Comparison of ENCODE assay signal across 25 cellular contexts in the genomic region with DNA sequence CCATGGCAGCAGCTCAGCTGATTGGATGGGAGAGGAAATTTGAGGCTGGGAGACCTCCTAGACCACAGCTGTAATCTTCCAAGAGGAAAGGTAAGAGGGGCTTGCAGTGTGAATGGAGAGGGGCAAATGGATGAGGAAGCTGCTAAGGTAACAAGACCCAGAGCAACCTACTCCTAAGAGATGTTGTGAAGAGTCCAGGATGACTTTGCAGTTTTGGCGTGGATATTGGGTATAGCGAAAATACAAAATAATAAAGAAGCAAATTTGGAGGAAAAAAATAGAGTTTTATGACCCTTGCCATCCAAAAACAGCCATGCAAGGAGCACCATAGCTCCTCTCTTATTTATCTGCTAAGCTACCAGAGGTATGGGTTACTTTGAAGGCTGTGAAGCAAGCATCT.
DNase-seq lines count a peak whose midpoint lies in the region; ATAC-seq, FAIRE-seq and TF ChIP-seq lines count a peak whose summit lies in the region.
"Had no signal": no experiment of that assay in that cellular context is flagged by ENCODE, and none has a peak within 500 bp of the region (broad histone marks: within the 10 kb centered on the region; RNA-seq: fewer than 3 reads in every experiment).

No MANE protein-coding gene starts in this region.

- H3K27ac ChIP-seq in HepG2 (ENCODE audit: extremely low read length, insufficient read depth, low read length) (no peak overlapping the region), right lobe of liver (no peak overlapping the region), OCI-LY7 (ENCODE audit: low read depth, low read length, poor library complexity, severe bottlenecking) (no peak overlapping the region)
- H3K27ac ChIP-seq: 22Rv1; BLaER1 treated with 17β-estradiol and CSF1 and Interleukin-3, amounts not matched to agents 10 nM and 100 nM had no signal

- BruUV-seq in HepG2 (replicated peaks; lab: Mats Ljungman, UMichigan): no TSS peak
- BruUV-seq in OCI-LY7 (replicated peaks; lab: Mats Ljungman, UMichigan): no TSS peak

- H3K79me2 ChIP-seq in HepG2 (ENCODE audit: insufficient read depth, low read length) (no peaks in the 10 kb centered on the region), OCI-LY7 (ENCODE audit: insufficient read depth, low read depth, low read length) (no peaks in the 10 kb centered on the region)

- H3K4me1 ChIP-seq in HepG2 (ENCODE audit: insufficient read depth, low read length) (no peaks in the 10 kb centered on the region), right lobe of liver (no peaks in the 10 kb centered on the region), OCI-LY7 (ENCODE audit: insufficient read depth, low read length, poor library complexity, severe bottlenecking) (peaks cover 49% of the 10 kb centered on the region)
- H3K4me1 ChIP-seq: BE2C had no signal

- intact Hi-C loops in HepG2 (cut with micrococcal nuclease; ENCODE audit: unreplicated experiment) (no loop called here), right lobe of liver (cut with DNase I) (no loop called here), OCI-LY7 (cut with micrococcal nuclease; ENCODE audit: unreplicated experiment) (no loop called here)

- H3K27me3 Mint-ChIP-seq in stimulated activated memory B cell treated with anti-CD40 and anti-IgM and Interleukin-4, amounts not matched to agents 10 μg/mL and 1 μg/mL and 100 μg/mL, for 72 hours: peaks cover 9% of the 10 kb centered on the region
- H3K27me3 Mint-ChIP-seq: CD4-positive, alpha-beta T cell had no signal

- H3K27ac Mint-ChIP-seq in stimulated activated memory B cell treated with anti-CD40 and anti-IgM and Interleukin-4, amounts not matched to agents 10 μg/mL and 1 μg/mL and 100 μg/mL, for 72 hours: peak overlapping the region; percentile 8
- H3K27ac Mint-ChIP-seq: CD4-positive, alpha-beta T cell; CD8-positive, alpha-beta memory T cell had no signal

- no peaks in the 10 kb centered on the region for H4K20me1 ChIP-seq in HepG2 (ENCODE audit: insufficient read depth, low read length)
- no peaks in the 10 kb centered on the region for H4K20me1 ChIP-seq in OCI-LY7 (ENCODE audit: insufficient read depth, low read length)

- H3K4me1 Mint-ChIP-seq in stimulated activated memory B cell treated with anti-CD40 and anti-IgM and Interleukin-4, amounts not matched to agents 10 μg/mL and 1 μg/mL and 100 μg/mL, for 72 hours: peaks cover 52% of the 10 kb centered on the region
- H3K4me1 Mint-ChIP-seq: CD8-positive, alpha-beta memory T cell had no signal

- TF ChIP-seq RAD21 in HepG2 (CRISPR knock-in tag; IDR thresholded peaks at IDR 0.05): no peak

- ATAC-seq in HepG2: no peak
- no peak for ATAC-seq in right lobe of liver
- ATAC-seq in stimulated activated memory B cell treated with anti-CD40 and anti-IgM and Interleukin-4, amounts not matched to agents 10 μg/mL and 1 μg/mL and 100 μg/mL, for 72 hours: no peak
- no peak for ATAC-seq in HG03432 (IDR thresholded peaks at IDR 0.05; ENCODE audit: unreplicated experiment)

- whole genome bisulfite sequencing in HepG2 (ENCODE audit: low lambda C conversion rate): 54% methylated on average over 2 of the region's 2 CpGs
- WGBS in right lobe of liver (ENCODE audit: insufficient coverage, low coverage, low lambda C conversion rate, missing lambda C conversion rate): no CpG with 5 or more reads among the region's 2 CpGs

- H3K36me3 ChIP-seq in HepG2 (replicated peaks in 1 of 2; ENCODE audit: control insufficient read depth in 1 of 2, insufficient read depth in 2 of 2, low read length in 2 of 2) (no peaks in the 10 kb centered on the region), right lobe of liver (no peaks in the 10 kb centered on the region), OCI-LY7 (ENCODE audit: insufficient read depth, low read length) (no peaks in the 10 kb centered on the region)
- H3K36me3 ChIP-seq: BE2C had no signal

- in situ Hi-C loops in HepG2 (cut with HindIII; ENCODE audit: extremely low pct_ligation_motif_present, low pct_unique_long_range_greater_than_20kb): no loop called here

- no peak for FAIRE-seq in HepG2 (lab: Jason Lieb, UNC)
- FAIRE-seq: A204.1, D721Med, GM12891, GM18507 had no signal

- H3K27me3 ChIP-seq in HepG2 (ENCODE audit: control insufficient read depth in 1 of 2, insufficient read depth in 2 of 2, low read length in 2 of 2) (no peaks in the 10 kb centered on the region), right lobe of liver (no peaks in the 10 kb centered on the region)
- H3K27me3 ChIP-seq: BE2C had no signal

- DNase-seq in HepG2 (ENCODE audit: low spot score) (no peak), right lobe of liver (no peak), OCI-LY7 (ENCODE audit: low spot score) (no peak)
- DNase-seq in activated naive CD4-positive, alpha-beta T cell treated with Interleukin-2 at 50 U/mL for 16 hours: no peak
- DNase-seq: ACHN; AML-193; BE2C; CD4-positive, alpha-beta T cell; CD8-positive, alpha-beta memory T cell; DMS 273 treated with DMSO at 0.1 percent for 48 hours; DMS53; DMS79 treated with DMSO at 0.1 percent for 48 hours; GF-D8; GOT3; H7; HCEC 1CT had no signal

- CTCF ChIA-PET in HepG2 (lab: Yijun Ruan, JAX; ENCODE audit: low intra/inter-chr PET ratio, low total read pairs) (no interaction called here), OCI-LY7 (lab: Charles Lee; ENCODE audit: unreplicated experiment) (no interaction called here)

- no peak overlapping the region for H3K4me3 Mint-ChIP-seq in stimulated activated memory B cell treated with anti-CD40 and anti-IgM and Interleukin-4, amounts not matched to agents 10 μg/mL and 1 μg/mL and 100 μg/mL, for 72 hours
- H3K4me3 Mint-ChIP-seq: CD14-positive monocyte; CD4-positive, alpha-beta T cell; CD8-positive, alpha-beta memory T cell had no signal

- no peaks in the 10 kb centered on the region for H3K9me2 ChIP-seq in OCI-LY7 (ENCODE audit: insufficient read depth, low read length)

- H3K9ac ChIP-seq in HepG2 (ENCODE audit: insufficient read depth, low read depth, low read length): no peak overlapping the region
- H3K9ac ChIP-seq: BLaER1 treated with 17β-estradiol and CSF1 and Interleukin-3, amounts not matched to agents 10 nM and 100 nM had no signal

- POLR2A ChIA-PET in HepG2 (lab: Yijun Ruan, JAX) (no interaction called here), OCI-LY7 (lab: Charles Lee) (interaction anchor here (0.5 to 1.2 kb wide), 2 partner anchors 17 to 1205 kb away, joined by 3 read pairs; no protein-coding TSS in a partner anchor)

- H3K9me3 ChIP-seq in HepG2 (ENCODE audit: low read length): no peaks in the 10 kb centered on the region
- H3K9me3 ChIP-seq in right lobe of liver: no peaks in the 10 kb centered on the region
- H3K9me3 ChIP-seq in OCI-LY7 (ENCODE audit: low read length): no peaks in the 10 kb centered on the region
- H3K9me3 ChIP-seq: BE2C; BLaER1 treated with 17β-estradiol and CSF1 and Interleukin-3, amounts not matched to agents 10 nM and 100 nM had no signal

- H3K9me3 Mint-ChIP-seq in stimulated activated memory B cell treated with anti-CD40 and anti-IgM and Interleukin-4, amounts not matched to agents 10 μg/mL and 1 μg/mL and 100 μg/mL, for 72 hours: no peaks in the 10 kb centered on the region
- H3K9me3 Mint-ChIP-seq: CD4-positive, alpha-beta T cell had no signal

- TF ChIP-seq EP300 in HepG2 (IDR thresholded peaks at IDR 0.05; ENCODE audit: low read depth in 2 of 2, low read length in 2 of 2) (no peak), HepG2 (CRISPR knock-in tag; IDR thresholded peaks at IDR 0.05; ENCODE audit: borderline replicate concordance) (no peak)

- TF ChIP-seq POLR2A in HepG2 (IDR thresholded peaks at IDR 0.05; ENCODE audit: insufficient read depth in 1 of 2, low read depth in 2 of 2, low read length in 2 of 2) (no peak), right lobe of liver (IDR thresholded peaks at IDR 0.05) (no peak)

- H3K4me3 ChIP-seq in HepG2 (replicated peaks in 1 of 3; ENCODE audit: insufficient read depth in 1 of 3, low read depth in 2 of 3, low read length in 3 of 3) (no peak overlapping the region), right lobe of liver (no peak overlapping the region), OCI-LY7 (ENCODE audit: low read depth, low read length, poor library complexity, severe bottlenecking) (no peak overlapping the region)
- H3K4me3 ChIP-seq: BLaER1 treated with 17β-estradiol and CSF1 and Interleukin-3, amounts not matched to agents 10 nM and 100 nM had no signal

- H2AFZ ChIP-seq in HepG2 (ENCODE audit: low read length) (no peak overlapping the region), OCI-LY7 (ENCODE audit: low read length) (peak overlapping the region; percentile 57; the same call in 1 of the 2 replicates)

- H3K4me2 ChIP-seq in HepG2 (ENCODE audit: low read depth, low read length) (no peak overlapping the region), OCI-LY7 (ENCODE audit: low read length) (no peak overlapping the region)

- H3K36me3 Mint-ChIP-seq in stimulated activated memory B cell treated with anti-CD40 and anti-IgM and Interleukin-4, amounts not matched to agents 10 μg/mL and 1 μg/mL and 100 μg/mL, for 72 hours: no peaks in the 10 kb centered on the region
- H3K36me3 Mint-ChIP-seq: CD8-positive, alpha-beta memory T cell had no signal

- TF ChIP-seq CTCF in HepG2 (CRISPR knock-in tag; IDR thresholded peaks at IDR 0.05) (no peak), right lobe of liver (IDR thresholded peaks at IDR 0.05) (no peak), OCI-LY7 (conservative IDR thresholded peaks at IDR 0.05; ENCODE audit: low read length) (no peak)

TF ChIP-seq in HepG2, 621 proteins besides CTCF, POLR2A, EP300 and RAD21:
- TF ChIP-seq, protein P1, sequence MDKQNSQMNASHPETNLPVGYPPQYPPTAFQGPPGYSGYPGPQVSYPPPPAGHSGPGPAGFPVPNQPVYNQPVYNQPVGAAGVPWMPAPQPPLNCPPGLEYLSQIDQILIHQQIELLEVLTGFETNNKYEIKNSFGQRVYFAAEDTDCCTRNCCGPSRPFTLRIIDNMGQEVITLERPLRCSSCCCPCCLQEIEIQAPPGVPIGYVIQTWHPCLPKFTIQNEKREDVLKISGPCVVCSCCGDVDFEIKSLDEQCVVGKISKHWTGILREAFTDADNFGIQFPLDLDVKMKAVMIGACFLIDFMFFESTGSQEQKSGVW (CRISPR knock-in tag; IDR thresholded peaks at IDR 0.05; ENCODE audit: borderline replicate concordance): no peak
- TF ChIP-seq NFE2L2 (IDR thresholded peaks at IDR 0.05; ENCODE audit: low read length): peak; percentile 52; the same call in 1 of the 2 replicates
TF ChIP-seq in HepG2: peak in this region for 1.
